Comparison of ENCODE assay signal across 16 cellular contexts in the genomic region with DNA sequence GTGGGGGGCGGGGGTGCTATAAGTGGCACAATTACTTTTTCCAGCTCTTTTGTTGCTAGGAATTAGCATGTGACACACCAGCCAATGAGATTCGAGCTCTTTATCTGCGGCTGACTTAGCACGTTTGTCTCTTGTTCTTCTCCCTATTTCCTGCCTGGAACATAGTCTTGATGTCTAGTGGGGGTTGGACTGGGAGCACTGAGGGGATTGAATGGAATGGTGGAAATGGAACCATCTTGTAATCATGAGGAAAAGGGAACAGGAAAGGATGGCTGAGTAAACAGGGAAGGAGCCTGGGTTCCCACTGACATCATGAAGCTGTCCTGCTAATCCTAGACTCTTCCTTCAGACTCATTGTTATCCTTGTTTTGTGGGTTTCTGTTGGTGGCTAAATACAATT.
A peak's percentile ranks its signal among the peaks of the same experiment; 100 is the strongest.
DNase-seq lines count a peak whose midpoint lies in the region; ATAC-seq and TF ChIP-seq lines count a peak whose summit lies in the region.
"Had no signal": no experiment of that assay in that cellular context is flagged by ENCODE, and none has a peak within 500 bp of the region (broad histone marks: within the 10 kb centered on the region; RNA-seq: fewer than 3 reads in every experiment).

No MANE protein-coding gene starts in this region.

- no peak overlapping the region for H3K4me3 ChIP-seq in fibroblast of lung (replicated peaks in 1 of 4; ENCODE audit: control extremely low read depth in 1 of 4, insufficient read depth in 1 of 4, low read depth in 3 of 4, low read length in 4 of 4)
- no peak overlapping the region for H3K4me3 ChIP-seq in mesodermal cell (ENCODE audit: extremely low read depth, insufficient read depth, low read length, poor library complexity, severe bottlenecking)
- no peak overlapping the region for H3K4me3 ChIP-seq in colonic mucosa

- intact Hi-C loops in colonic mucosa (cut with DNase I) = no loop called here

- H3K4me3 Mint-ChIP-seq in T-cell = no peak overlapping the region
- H3K4me3 Mint-ChIP-seq: CD14-positive monocyte had no signal

- no peaks in the 10 kb centered on the region for H3K9me3 ChIP-seq in fibroblast of lung (ENCODE audit: control insufficient read depth, insufficient read depth, low read depth, low read length)
- no peaks in the 10 kb centered on the region for H3K9me3 ChIP-seq in mesodermal cell (ENCODE audit: control insufficient read depth, low read length)
- H3K9me3 ChIP-seq in colonic mucosa = no peaks in the 10 kb centered on the region

- ATAC-seq in HG03342 (IDR thresholded peaks at IDR 0.05; ENCODE audit: unreplicated experiment) (no peak), T-cell (replicated peaks in 1 of 4) (no peak)
- ATAC-seq: Right ventricle myocardium inferior had no signal

- WGBS in mesodermal cell (ENCODE audit: insufficient coverage in 2 of 2), 2 experiments = 82 to 84% methylated on average over 3 to 4 of the region's 4 CpGs

- H3K4me1 Mint-ChIP-seq in T-cell = no peaks in the 10 kb centered on the region

- no peaks in the 10 kb centered on the region for H4K20me1 ChIP-seq in fibroblast of lung (ENCODE audit: control insufficient read depth, extremely low read depth, insufficient read depth, low read length)

- H3K36me3 ChIP-seq in fibroblast of lung (ENCODE audit: control insufficient read depth, insufficient read depth, low read length) (no peaks in the 10 kb centered on the region), mesodermal cell (ENCODE audit: control insufficient read depth, insufficient read depth, low read length) (no peaks in the 10 kb centered on the region), colonic mucosa (no peaks in the 10 kb centered on the region)

- TF ChIP-seq CTCF in fibroblast of lung (conservative IDR thresholded peaks at IDR 0.05 in 1 of 2, IDR thresholded peaks at IDR 0.05 in 1 of 2; ENCODE audit: low read depth in 1 of 2, low read length in 2 of 2) (no peak), colonic mucosa (IDR thresholded peaks at IDR 0.05) (no peak)

- H3K9ac ChIP-seq in fibroblast of lung (ENCODE audit: insufficient read depth, low read length) (no peak overlapping the region), colonic mucosa (ENCODE audit: low read depth in 2 of 2, low read length in 2 of 2) (no peak overlapping the region)

- H3K4me2 ChIP-seq in fibroblast of lung (ENCODE audit: extremely low read depth, insufficient read depth, low read length) = no peak overlapping the region

- no peaks in the 10 kb centered on the region for H3K9me3 Mint-ChIP-seq in T-cell

- CTCF ChIA-PET in T-cell (lab: Charles Lee) = no interaction called here

- no peak overlapping the region for H3K27ac Mint-ChIP-seq in T-cell
- H3K27ac Mint-ChIP-seq: CD14-positive monocyte had no signal

- no peaks in the 10 kb centered on the region for H3K36me3 Mint-ChIP-seq in T-cell
- H3K36me3 Mint-ChIP-seq: CD14-positive monocyte had no signal

- H3K27ac ChIP-seq in fibroblast of lung (ENCODE audit: insufficient read depth, low read length) = no peak overlapping the region
- peak overlapping the region; percentile 88 for H3K27ac ChIP-seq in mesodermal cell (ENCODE audit: low read depth, low read length, severe bottlenecking)
- no peak overlapping the region for H3K27ac ChIP-seq in colonic mucosa

- POLR2A ChIA-PET in T-cell (lab: Charles Lee) = no interaction called here

- DNase-seq in M059J (ENCODE audit: low read depth) (peak; percentile 14), fibroblast of lung (ENCODE audit: low read depth in 2 of 2) (peak in 1 of 2 donors; percentile 23), Ammon's horn (ENCODE audit: low spot score) (no peak), colonic mucosa (no peak), T-cell (no peak)
- DNase-seq: ACHN, AML-193, DMS79, HCEC 1CT, NCI-H1092 treated with DMSO at 0.1 percent for 48 hours, NCI-H2081, NCI-H446 treated with DMSO at 0.1 percent for 48 hours had no signal

- H3K27me3 Mint-ChIP-seq in T-cell = peaks cover 0 to 3% of the 10 kb centered on the region in 2 donors

- no peaks in the 10 kb centered on the region for H3K79me2 ChIP-seq in fibroblast of lung (ENCODE audit: control insufficient read depth, insufficient read depth, low read length)

- peak overlapping the region; percentile 44 for H2AFZ ChIP-seq in fibroblast of lung (ENCODE audit: low read length)

- H3K27me3 ChIP-seq in fibroblast of lung (ENCODE audit: control insufficient read depth, insufficient read depth, low read length) (no peaks in the 10 kb centered on the region), colonic mucosa (no peaks in the 10 kb centered on the region)

- H3K4me1 ChIP-seq in fibroblast of lung (ENCODE audit: control insufficient read depth, extremely low read depth, insufficient read depth, low read length) (no peaks in the 10 kb centered on the region), mesodermal cell (ENCODE audit: control insufficient read depth, insufficient read depth, low read length, poor library complexity, severe bottlenecking) (peaks cover 4% of the 10 kb centered on the region), colonic mucosa (no peaks in the 10 kb centered on the region)
